Comparison of ENCODE assay signal across 2 cellular contexts in the genomic region with DNA sequence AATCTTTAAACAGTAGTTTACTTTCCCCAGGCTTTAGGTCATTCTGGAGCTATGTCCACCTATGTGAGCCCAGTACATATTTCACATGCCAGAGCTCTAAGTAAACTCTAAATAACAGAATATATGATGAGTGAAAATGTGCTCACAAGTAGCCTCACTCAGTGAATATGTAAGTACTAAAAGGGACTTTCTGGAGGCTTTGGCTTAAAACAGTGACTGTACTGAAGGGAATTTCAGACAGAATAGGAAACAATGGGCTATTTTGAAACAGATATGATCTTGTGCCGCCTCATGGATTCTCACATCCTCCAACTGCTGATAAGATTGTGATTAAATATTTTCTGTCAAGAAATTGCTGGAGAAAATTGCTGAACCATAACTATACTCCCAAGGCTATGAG.
TF ChIP-seq lines count a peak whose summit lies in the region.

No MANE protein-coding gene starts in this region.

TF ChIP-seq in endothelial cell of umbilical vein, 7 proteins besides CTCF, POLR2A, EP300 and RAD21:
- TF ChIP-seq JUN (IDR thresholded peaks at IDR 0.05; ENCODE audit: borderline replicate concordance, insufficient read depth, insufficient read length, low read depth): peak; percentile 89
- peak; percentile 81 for TF ChIP-seq POLR2AphosphoS5 (IDR thresholded peaks at IDR 0.05; ENCODE audit: insufficient read depth, low read depth, low read length)
- TF ChIP-seq FOS (IDR thresholded peaks at IDR 0.05; ENCODE audit: borderline replicate concordance, insufficient read depth, low read length): peak; percentile 87
- TF ChIP-seq GATA2 (IDR thresholded peaks at IDR 0.05; ENCODE audit: insufficient read depth, insufficient read length, low read depth, low read length): peak; percentile 100
- TF ChIP-seq, protein P1, sequence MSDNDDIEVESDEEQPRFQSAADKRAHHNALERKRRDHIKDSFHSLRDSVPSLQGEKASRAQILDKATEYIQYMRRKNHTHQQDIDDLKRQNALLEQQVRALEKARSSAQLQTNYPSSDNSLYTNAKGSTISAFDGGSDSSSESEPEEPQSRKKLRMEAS (IDR thresholded peaks at IDR 0.05; ENCODE audit: insufficient read depth, insufficient read length): no peak
TF ChIP-seq in endothelial cell of umbilical vein: peak in this region for 4.

TF ChIP-seq in GM12891, 5 proteins besides CTCF, POLR2A, EP300 and RAD21:
- no peak for TF ChIP-seq POLR2AphosphoS5 (IDR thresholded peaks at IDR 0.05; ENCODE audit: low read depth, low read length)
- no peak for TF ChIP-seq PAX5 (IDR thresholded peaks at IDR 0.05; ENCODE audit: insufficient read depth, low read length, severe bottlenecking)
- TF ChIP-seq SPI1 (IDR thresholded peaks at IDR 0.05; ENCODE audit: low read depth, low read length): no peak
- no peak for TF ChIP-seq POU2F2 (IDR thresholded peaks at IDR 0.05; ENCODE audit: low read depth, low read length)
- no peak for TF ChIP-seq TAF1 (IDR thresholded peaks at IDR 0.05; ENCODE audit: low read depth, low read length)
